ENCODE assay signal across 8 cellular contexts in the genomic region with DNA sequence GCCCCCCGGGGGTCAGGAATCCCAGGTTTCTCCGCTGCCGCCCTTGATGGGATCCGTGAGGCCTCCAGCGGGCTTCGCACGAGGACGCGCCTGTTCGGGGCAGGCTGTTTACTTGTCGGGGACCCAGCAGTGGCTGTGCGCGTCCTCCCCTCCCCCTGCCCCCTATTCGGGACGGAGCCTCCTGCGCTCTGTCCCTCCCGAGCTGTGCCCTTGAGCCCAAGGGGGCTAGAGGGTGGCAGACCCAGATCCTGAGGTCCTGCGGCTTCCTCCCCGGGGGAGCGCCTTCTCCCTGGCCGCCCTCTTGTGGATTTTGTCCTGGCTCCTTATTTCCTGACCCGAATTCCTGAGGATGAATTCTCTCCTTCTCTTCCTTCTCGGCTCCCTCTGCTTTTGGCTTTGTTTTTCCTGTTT. TPM values are rescaled to one million over a fixed set of nuclear protein-coding genes. Genes with fewer than 3 reads are reported as not detected.
A peak's percentile ranks its signal among the peaks of the same experiment; 100 is the strongest.
DNase-seq lines count a peak whose midpoint lies in the region; ATAC-seq, FAIRE-seq and TF ChIP-seq lines count a peak whose summit lies in the region.

No MANE protein-coding gene starts in this region.

- H3K27me3 ChIP-seq in mononuclear cell (ENCODE audit: insufficient read depth, low read length) = no peaks in the 10 kb centered on the region
- no peaks in the 10 kb centered on the region for H3K27me3 ChIP-seq in uterus

- peak in 2 of 4 experiments; percentile 8 to 9 for TF ChIP-seq CTCF in uterus (IDR thresholded peaks at IDR 0.05)

- H3K9me3 ChIP-seq in mononuclear cell (ENCODE audit: low read depth, low read length) (no peaks in the 10 kb centered on the region), uterus (no peaks in the 10 kb centered on the region)

- intact Hi-C loops in uterus (cut with DNase I; ENCODE audit: low total_unique reads) = no loop called here

- peak overlapping the region; percentile 64 to 72 for H3K27ac ChIP-seq in uterus

- H3K4me3 ChIP-seq in mononuclear cell (ENCODE audit: low read length) (peak overlapping the region; percentile 6), uterus (peak overlapping the region; percentile 45 to 75)

- in situ Hi-C loops in Caki2 (cut with HindIII; ENCODE audit: low pct_unique_long_range_greater_than_20kb, low sequenced_read_pairs) = no loop called here

- no peak for TF ChIP-seq POLR2A in uterus (IDR thresholded peaks at IDR 0.05)
- TF ChIP-seq POLR2A in GM12891 (IDR thresholded peaks at IDR 0.05; ENCODE audit: low read depth, low read length) = no peak

- ATAC-seq in GM18517 (IDR thresholded peaks at IDR 0.05; ENCODE audit: unreplicated experiment) (no peak), GM18861 (IDR thresholded peaks at IDR 0.05; ENCODE audit: unreplicated experiment) (no peak)

- FAIRE-seq in GM12891 (lab: Jason Lieb, UNC) = no peak

- H3K36me3 ChIP-seq in uterus = no peaks in the 10 kb centered on the region

- H3K4me1 ChIP-seq in mononuclear cell (ENCODE audit: insufficient read depth, low read length) (peaks cover 80% of the 10 kb centered on the region), uterus (peaks cover 0 to 12% of the 10 kb centered on the region in 2 donors)

- peak; percentile 35 for DNase-seq in Caki2 (ENCODE audit: low read depth)
- DNase-seq in NCI-H510A treated with DMSO at 0.1 percent for 48 hours (lab: John Stamatoyannopoulos, UW) = peak; percentile 63
- peak; percentile 74 for DNase-seq in ecto neural progenitor cell (ENCODE audit: low spot score)
- DNase-seq in uterus = peak; percentile 29
- no peak for DNase-seq in GM12891 (ENCODE audit: insufficient read length, low spot score)

TF ChIP-seq in GM12891, 5 proteins besides CTCF, POLR2A, EP300 and RAD21:
- TF ChIP-seq POU2F2 (IDR thresholded peaks at IDR 0.05; ENCODE audit: low read depth, low read length) = no peak
- TF ChIP-seq PAX5 (IDR thresholded peaks at IDR 0.05; ENCODE audit: insufficient read depth, low read length, severe bottlenecking) = no peak
- no peak for TF ChIP-seq SPI1 (IDR thresholded peaks at IDR 0.05; ENCODE audit: low read depth, low read length)
- no peak for TF ChIP-seq POLR2AphosphoS5 (IDR thresholded peaks at IDR 0.05; ENCODE audit: low read depth, low read length)
- no peak for TF ChIP-seq TAF1 (IDR thresholded peaks at IDR 0.05; ENCODE audit: low read depth, low read length)

RNA-seq across cellular contexts. Expression of a gene that starts 38.4 kb away (rescaled TPM):
- 2.7 and 7.0 TPM in 2 replicates for total RNA-seq in Caki2 (2014; rRNA removed; shearing (Covaris generic); ENCODE audit: low replicate concordance)
- total RNA-seq in mononuclear cell (126 TPM), uterus (1 to 10 TPM; 4.6 to 9.7 (median 7.4) TPM)
- polyA plus RNA-seq in GM12891 (2012; ENCODE audit: low read depth, missing spikeins) = 55.7 TPM

Comparison
In these comparisons a context has a peak if more than half of its experiments do, and no peak if none do; other contexts are left out.
1. RNA of a gene that starts 38.4 kb away (total RNA-seq): 126 TPM in mononuclear cell (single experiment); 4.6 to 9.7 TPM in uterus and 2.7 to 7.0 TPM in Caki2; every median in the first group is over 10 times any median in the second.